ENCODE assay signal across 34 cellular contexts in genomic region chr21:15093216-15093615, GRCh38.
"Had no signal": no experiment of that assay in that cellular context is flagged by ENCODE, and none has a peak within 500 bp of the region (broad histone marks: within the 10 kb centered on the region; RNA-seq: fewer than 3 reads in every experiment).

No MANE protein-coding gene starts in this region.

- H3K4me3 ChIP-seq: MG63 had no signal

- H3K9me3 ChIP-seq: MG63 had no signal

- DNase-seq: Karpas-422, Kasumi-1, MG63, MM.1S, MV-4-11, NCI-H1048, NCI-H1092, NCI-H1092 treated with DMSO at 0.1 percent for 48 hours, NCI-H1105, NCI-H1105 treated with DMSO at 0.1 percent for 48 hours, NCI-H1417, NCI-H1417 treated with DMSO at 0.1 percent for 48 hours, NCI-H1436, NCI-H1436 treated with DMSO at 0.1 percent for 48 hours, NCI-H146, NCI-H1694, NCI-H1694 treated with DMSO at 0.1 percent for 48 hours, NCI-H187, NCI-H187 treated with DMSO at 0.1 percent for 48 hours, NCI-H1930, NCI-H2029, NCI-H2029 treated with DMSO at 0.1 percent for 48 hours, NCI-H2081, NCI-H2081 treated with DMSO at 0.1 percent for 48 hours, NCI-H2107, NCI-H2171, NCI-H2171 treated with DMSO at 0.1 percent for 48 hours, NCI-H2227 treated with DMSO at 0.1 percent for 48 hours, NCI-H226, NCI-H345, NCI-H446, NCI-H446 treated with DMSO at 0.1 percent for 48 hours, NCI-H510A, NCI-H510A treated with DMSO at 0.1 percent for 48 hours had no signal

- H3K27me3 ChIP-seq: MG63 had no signal

- H3K36me3 ChIP-seq: MG63 had no signal
